ENCODE assay signal across 8 cellular contexts in the genomic region with DNA sequence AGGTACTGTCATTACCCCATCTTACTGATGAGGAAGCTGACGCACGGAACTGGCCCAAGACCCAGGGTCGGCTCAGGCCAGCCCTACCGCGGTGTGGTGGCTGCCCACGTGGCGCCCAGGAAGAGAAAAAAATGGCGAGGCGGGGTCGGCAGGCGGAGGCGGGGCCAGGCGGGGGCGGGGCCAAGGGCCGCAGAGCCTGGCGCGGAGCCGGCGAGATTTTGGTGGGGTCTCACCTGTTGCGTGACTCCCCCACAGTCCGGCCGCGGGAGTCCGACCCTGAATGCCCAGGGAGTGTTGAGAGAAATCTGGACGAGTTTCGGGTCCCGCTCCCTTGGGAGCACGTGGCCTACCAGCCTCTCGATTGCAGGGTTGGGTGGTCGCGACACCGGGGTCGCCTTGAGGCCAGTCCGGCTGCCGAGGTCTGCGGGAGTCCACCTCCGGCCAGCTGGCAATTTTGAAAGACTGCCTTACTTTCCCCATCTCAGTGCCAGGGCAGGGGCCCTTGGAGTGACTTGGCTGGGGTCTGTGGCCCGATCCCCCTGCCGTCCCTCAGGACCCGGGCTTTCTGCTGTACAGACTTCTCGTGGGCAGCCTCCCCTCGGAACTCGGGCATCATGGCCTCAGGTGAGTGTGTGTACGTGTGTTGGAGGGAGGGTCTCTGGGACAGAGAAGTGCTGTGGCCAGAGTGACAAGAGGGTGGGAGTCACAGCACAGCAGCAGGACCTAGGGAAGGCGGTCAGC. TPM values are rescaled to one million over a fixed set of nuclear protein-coding genes. Genes with fewer than 3 reads are reported as not detected.
DNase-seq lines count a peak whose midpoint lies in the region; ATAC-seq and TF ChIP-seq lines count a peak whose summit lies in the region.

Gene AMPD2, plus strand, starts transcription at position 183 of the 741 bp plus-strand sequence. CDS start 1,339 bp downstream, outside the sequence.

- intact Hi-C loops in Caco-2 (cut with micrococcal nuclease; ENCODE audit: unreplicated experiment): loop anchor here (1.0 kb wide), 1 partner anchor 74 kb away; no protein-coding TSS in a partner anchor

- CTCF ChIA-PET in Caco-2 (lab: Charles Lee): interaction anchor here (1.0 to 1.5 kb wide), 5 partner anchors 20 to 365 kb away, joined by 3 to 8 read pairs (median 3); partner anchors contain the start of gene AHCYL1

- H3K27me3 ChIP-seq in Caco-2 (replicated peaks; ENCODE audit: control insufficient read depth, insufficient read depth, low read length): no peaks in the 10 kb centered on the region
- H3K27me3 ChIP-seq in SJCRH30: no peaks in the 10 kb centered on the region
- H3K27me3 ChIP-seq in thoracic aorta (replicated peaks; ENCODE audit: insufficient read depth): no peaks in the 10 kb centered on the region

- no peaks in the 10 kb centered on the region for H3K9me3 Mint-ChIP-seq in Caco-2 (ENCODE audit: unreplicated experiment)

- H3K36me3 Mint-ChIP-seq in Caco-2 (ENCODE audit: insufficient read depth, unreplicated experiment): peaks cover 17% of the 10 kb centered on the region

- peak; percentile 81 for ATAC-seq in omental fat pad (ENCODE audit: low FRiP score)
- ATAC-seq in thoracic aorta (ENCODE audit: insufficient number of reproducible peaks, low FRiP score, low read depth): peak; percentile 57

- H3K4me3 ChIP-seq in Caco-2 (ENCODE audit: low read depth, low read length): peak within 1 kb of the TSS; percentile 80
- H3K4me3 ChIP-seq in SJCRH30: peak within 1 kb of the TSS; percentile 73
- H3K4me3 ChIP-seq in thoracic aorta: peak within 1 kb of the TSS; percentile 88

- H3K4me1 ChIP-seq in Caco-2 (peaks cover 15% of the 10 kb centered on the region), SJCRH30 (peaks cover 15% of the 10 kb centered on the region), thoracic aorta (ENCODE audit: control insufficient read depth in 1 of 2, low read depth in 2 of 2) (peaks cover 29 to 44% of the 10 kb centered on the region in 2 donors)

- peak within 1 kb of the TSS; percentile 96 for H3K4me3 Mint-ChIP-seq in Caco-2 (ENCODE audit: unreplicated experiment)

- H3K36me3 ChIP-seq in Caco-2 (ENCODE audit: control insufficient read depth, insufficient read depth, low read length) (no peaks in the 10 kb centered on the region), SJCRH30 (no peaks in the 10 kb centered on the region), thoracic aorta (no peaks in the 10 kb centered on the region)

- DNase-seq in Caco-2 (peak; percentile 79 to 81), GM20000 (ENCODE audit: low spot score) (peak; percentile 91), HUDEP-2 (lab: John Stamatoyannopoulos, UW; ENCODE audit: unreplicated experiment in 76 of 76) (peak in 65 of 76 experiments; percentile 19 to 80 (median 57)), SJCRH30 (peak; percentile 69 to 73), germinal center (ENCODE audit: low spot score) (peak; percentile 86), omental fat pad (ENCODE audit: low spot score) (peak; percentile 74), thoracic aorta (ENCODE audit: low spot score) (no peak)
- peak; percentile 31 to 56 (median 36) for DNase-seq in activated naive CD4-positive, alpha-beta T cell (lab: John Stamatoyannopoulos, UW)

- no peak for TF ChIP-seq CTCF in Caco-2 (IDR thresholded peaks at IDR 0.05; ENCODE audit: insufficient read depth in 1 of 2, low read depth in 1 of 2, low read length in 1 of 2, severe bottlenecking in 1 of 2, unreplicated experiment in 1 of 2)
- TF ChIP-seq CTCF in GM20000 (IDR thresholded peaks at IDR 0.05; ENCODE audit: extremely low read depth, missing control alignments): no peak
- TF ChIP-seq CTCF in omental fat pad (IDR thresholded peaks at IDR 0.05): no peak
- no peak for TF ChIP-seq CTCF in thoracic aorta (IDR thresholded peaks at IDR 0.05)

- TSS peak; percentile 68 for BruUV-seq in Caco-2 (replicated peaks; lab: Mats Ljungman, UMichigan)

- H3K27ac ChIP-seq in SJCRH30 (peak within 1 kb of the TSS; percentile 52), thoracic aorta (peak within 1 kb of the TSS; percentile 79 to 93)

- peak within 1 kb of the TSS; percentile 86 for H3K27ac Mint-ChIP-seq in Caco-2 (ENCODE audit: unreplicated experiment)

- no peaks in the 10 kb centered on the region for H3K27me3 Mint-ChIP-seq in Caco-2 (ENCODE audit: insufficient read depth, unreplicated experiment)

- peaks cover 16% of the 10 kb centered on the region for H3K4me1 Mint-ChIP-seq in Caco-2 (ENCODE audit: low read depth, unreplicated experiment)

- POLR2A ChIA-PET in Caco-2 (lab: Charles Lee): interaction anchor here (0.6 to 1.6 kb wide), 3 partner anchors 36 to 484 kb away, joined by 3 to 10 read pairs (median 3); partner anchors contain the start of genes GNAI3 and GSTM4

- H3K9me3 ChIP-seq in Caco-2 (no peaks in the 10 kb centered on the region), SJCRH30 (replicated peaks) (no peaks in the 10 kb centered on the region), thoracic aorta (no peaks in the 10 kb centered on the region)

RNA-seq across cellular contexts. Expression of gene AMPD2, which starts in this region (rescaled TPM):
- total RNA-seq in Caco-2 (2022) (40.3 and 47.8 TPM in 2 replicates), omental fat pad (10 to 100 TPM; 33.8 to 88.1 (median 68.6) TPM), thoracic aorta (100 to 1,000 TPM; 169 to 202 TPM)
- total RNA-seq in SJCRH30 (2014; rRNA removed; shearing (Covaris generic)): 37.0 and 42.6 TPM in 2 replicates
